10 cellular contexts compared by ENCODE assay signal in genomic region chr6:35516712-35517111, GRCh38. TPM values are rescaled to one million over a fixed set of nuclear protein-coding genes. Genes with fewer than 3 reads are reported as not detected.
"Had no signal": no experiment of that assay in that cellular context is flagged by ENCODE, and none has a peak within 500 bp of the region (broad histone marks: within the 10 kb centered on the region; RNA-seq: fewer than 3 reads in every experiment).

No MANE protein-coding gene starts in this region.

- FAIRE-seq: H1, H54 had no signal

- H2AFZ ChIP-seq: GM23338 had no signal

- H3K4me2 ChIP-seq: GM23338, KMS-11 had no signal

- DNase-seq: HFFc6, IMR-90, KBM-7 had no signal

- H3K9ac ChIP-seq: KMS-11 had no signal

- H3K27ac Mint-ChIP-seq: GM23338, H9, HFFc6 had no signal

- H3K27ac ChIP-seq: HL-60, KMS-11 had no signal

- ATAC-seq: GM23338 had no signal

- H3K9me3 Mint-ChIP-seq: GM23338, HFFc6 had no signal

- H3K4me3 ChIP-seq: GM23338 had no signal

- H3K4me3 Mint-ChIP-seq: GM23338, H9, HFFc6 had no signal

RNA-seq across cellular contexts. Expression of gene TULP1, which starts 4.0 kb away (rescaled TPM):
- total RNA-seq: H9, HFFc6, HT1080, IMR-90 had no signal
- polyA plus RNA-seq: IMR-90 had no signal
